1 cellular context compared by ENCODE assay signal in genomic region chr3:150697646-150698045, GRCh38.
TF ChIP-seq lines count a peak whose summit lies in the region.

No MANE protein-coding gene starts in this region.

TF ChIP-seq in GM23338, 12 proteins besides CTCF, POLR2A, EP300 and RAD21 (continued from another document):
- TF ChIP-seq ETS1 (IDR thresholded peaks at IDR 0.05) (no peak), ZNF462 (CRISPR knock-in tag; IDR thresholded peaks at IDR 0.05) (no peak), STAT1 (IDR thresholded peaks at IDR 0.05; ENCODE audit: unreplicated experiment) (no peak), ZNF331 (CRISPR knock-in tag; IDR thresholded peaks at IDR 0.05; ENCODE audit: low read depth) (no peak), REST (IDR thresholded peaks at IDR 0.05; ENCODE audit: unreplicated experiment) (no peak), POLR2AphosphoS5 (IDR thresholded peaks at IDR 0.05; ENCODE audit: low read depth) (no peak), NANOG (IDR thresholded peaks at IDR 0.05; ENCODE audit: borderline replicate concordance) (no peak), CREB1 (CRISPR knock-in tag; IDR thresholded peaks at IDR 0.05; ENCODE audit: low read depth) (no peak), EZH2 (IDR thresholded peaks at IDR 0.05; ENCODE audit: low read depth, unreplicated experiment) (no peak)
